ENCODE assay signal across 18 cellular contexts in genomic region chr4:38137080-38137479, GRCh38.
DNase-seq lines count a peak whose midpoint lies in the region; ATAC-seq, FAIRE-seq and TF ChIP-seq lines count a peak whose summit lies in the region.
"Had no signal": no experiment of that assay in that cellular context is flagged by ENCODE, and none has a peak within 500 bp of the region (broad histone marks: within the 10 kb centered on the region; RNA-seq: fewer than 3 reads in every experiment).

No MANE protein-coding gene starts in this region.

- no peaks in the 10 kb centered on the region for H3K9me1 ChIP-seq in endothelial cell of umbilical vein (replicated peaks; ENCODE audit: control insufficient read depth, extremely low read depth, insufficient read depth, low read length)

- H3K9me3 ChIP-seq in endothelial cell of umbilical vein (replicated peaks; ENCODE audit: control insufficient read depth, insufficient read depth, low read length) = no peaks in the 10 kb centered on the region
- H3K9me3 ChIP-seq: BLaER1 treated with 17β-estradiol and CSF1 and Interleukin-3, amounts not matched to agents 10 nM and 100 nM; HAP-1 had no signal

- no peak overlapping the region for H2AFZ ChIP-seq in endothelial cell of umbilical vein (ENCODE audit: low read depth, low read length)
- H2AFZ ChIP-seq: GM23248 had no signal

- CTCF ChIA-PET in RWPE1 (lab: Yijun Ruan, JAX) (no interaction called here), endothelial cell of umbilical vein (lab: Charles Lee) (interaction anchor here (0.6 to 1.0 kb wide), 2 partner anchors 18 to 43 kb away, joined by 3 read pairs; no protein-coding TSS in a partner anchor)

- TSS peak; percentile 64 for BruUV-seq in endothelial cell of umbilical vein (replicated peaks; lab: Mats Ljungman, UMichigan)

- no peak for DNase-seq in CD14-positive monocyte (ENCODE audit: low spot score)
- DNase-seq in RWPE1 (ENCODE audit: low spot score) = no peak
- no peak for DNase-seq in endothelial cell of umbilical vein (ENCODE audit: low read depth, low spot score)
- DNase-seq in nephron progenitor cell = no peak
- no peak for DNase-seq in T1000 (lab: John Stamatoyannopoulos, UW)
- no peak for DNase-seq in glutamatergic neuron
- DNase-seq: CD4-positive, CD25-positive, alpha-beta regulatory T cell; CD8-positive, alpha-beta memory T cell; COR-L47; DMS 273 treated with DMSO at 0.1 percent for 48 hours; GM23248 had no signal

- H3K4me2 ChIP-seq in endothelial cell of umbilical vein (ENCODE audit: insufficient read depth, low read length) = no peak overlapping the region
- H3K4me2 ChIP-seq: BLaER1 treated with 17β-estradiol and CSF1 and Interleukin-3, amounts not matched to agents 10 nM and 100 nM had no signal

- TF ChIP-seq POLR2A in endothelial cell of umbilical vein (IDR thresholded peaks at IDR 0.05; ENCODE audit: low read depth, low read length) = no peak

- no peaks in the 10 kb centered on the region for H4K20me1 ChIP-seq in endothelial cell of umbilical vein (replicated peaks; ENCODE audit: control insufficient read depth, extremely low read depth, insufficient read depth, low read length)
- H4K20me1 ChIP-seq: BLaER1 treated with 17β-estradiol and CSF1 and Interleukin-3, amounts not matched to agents 10 nM and 100 nM had no signal

- POLR2A ChIA-PET in RWPE1 (lab: Yijun Ruan, JAX; ENCODE audit: low non-redundant PET) = no interaction called here
- POLR2A ChIA-PET in endothelial cell of umbilical vein (lab: Charles Lee) = no interaction called here

- H3K4me3 Mint-ChIP-seq in CD14-positive monocyte (no peak overlapping the region), nephron progenitor cell (no peak overlapping the region), glutamatergic neuron (ENCODE audit: unreplicated experiment) (no peak overlapping the region)
- H3K4me3 Mint-ChIP-seq: B cell; CD4-positive, CD25-positive, alpha-beta regulatory T cell; CD8-positive, alpha-beta memory T cell had no signal

- intact Hi-C loops in CD14-positive monocyte (cut with micrococcal nuclease) = no loop called here
- intact Hi-C loops in endothelial cell of umbilical vein (cut with micrococcal nuclease) = no loop called here

- peaks cover 80 to 88% of the 10 kb centered on the region in 2 donors for H3K36me3 Mint-ChIP-seq in CD14-positive monocyte
- peaks cover 66% of the 10 kb centered on the region for H3K36me3 Mint-ChIP-seq in nephron progenitor cell (ENCODE audit: low read depth)
- peaks cover 9% of the 10 kb centered on the region for H3K36me3 Mint-ChIP-seq in glutamatergic neuron (ENCODE audit: unreplicated experiment)

- H3K79me2 ChIP-seq in endothelial cell of umbilical vein (ENCODE audit: control insufficient read depth, insufficient read depth, low read length) = no peaks in the 10 kb centered on the region

- no peaks in the 10 kb centered on the region for H3K27me3 ChIP-seq in endothelial cell of umbilical vein (ENCODE audit: control insufficient read depth in 2 of 2, insufficient read depth in 2 of 2, low read length in 2 of 2)
- H3K27me3 ChIP-seq: BLaER1 treated with 17β-estradiol and CSF1 and Interleukin-3, amounts not matched to agents 10 nM and 100 nM had no signal

- H3K9ac ChIP-seq in endothelial cell of umbilical vein (replicated peaks; ENCODE audit: extremely low read depth, insufficient read depth, low read length) = no peak overlapping the region
- H3K9ac ChIP-seq: BLaER1 treated with 17β-estradiol and CSF1 and Interleukin-3, amounts not matched to agents 10 nM and 100 nM; GM23248 had no signal

- peak overlapping the region in 5 of 7 donors; percentile 33 to 70 (median 52) for H3K27ac Mint-ChIP-seq in CD14-positive monocyte
- peak overlapping the region; percentile 79 for H3K27ac Mint-ChIP-seq in nephron progenitor cell
- no peak overlapping the region for H3K27ac Mint-ChIP-seq in glutamatergic neuron (ENCODE audit: unreplicated experiment)
- H3K27ac Mint-ChIP-seq: B cell; CD4-positive, CD25-positive, alpha-beta regulatory T cell; CD8-positive, alpha-beta memory T cell had no signal

- H3K4me3 ChIP-seq in endothelial cell of umbilical vein (replicated peaks in 1 of 3; ENCODE audit: insufficient read depth in 1 of 3, low read depth in 1 of 3, low read length in 3 of 3) = no peak overlapping the region
- H3K4me3 ChIP-seq: BLaER1 treated with 17β-estradiol and CSF1 and Interleukin-3, amounts not matched to agents 10 nM and 100 nM; GM23248; HAP-1 had no signal

- dilution Hi-C loops in endothelial cell of umbilical vein (cut with MboI; ENCODE audit: extremely low pct_ligation_motif_present, low sequenced_read_pairs) = no loop called here

- H3K9me3 Mint-ChIP-seq in CD14-positive monocyte = no peaks in the 10 kb centered on the region
- H3K9me3 Mint-ChIP-seq in nephron progenitor cell = no peaks in the 10 kb centered on the region
- peaks cover 5% of the 10 kb centered on the region for H3K9me3 Mint-ChIP-seq in glutamatergic neuron (ENCODE audit: unreplicated experiment)
- H3K9me3 Mint-ChIP-seq: CD4-positive, CD25-positive, alpha-beta regulatory T cell; CD8-positive, alpha-beta memory T cell had no signal

- FAIRE-seq in endothelial cell of umbilical vein (lab: Jason Lieb, UNC) = no peak
- FAIRE-seq: G401.6, GM12891, GM19239 had no signal

- no peak for ATAC-seq in GM21723 (IDR thresholded peaks at IDR 0.05; ENCODE audit: unreplicated experiment)

- TF ChIP-seq CTCF in CD14-positive monocyte (IDR thresholded peaks at IDR 0.05) (no peak), RWPE1 (conservative IDR thresholded peaks at IDR 0.05; ENCODE audit: low read depth) (no peak), endothelial cell of umbilical vein (IDR thresholded peaks at IDR 0.05; ENCODE audit: extremely low read depth in 1 of 2, insufficient read depth in 1 of 2, low read depth in 1 of 2, low read length in 2 of 2) (no peak), nephron progenitor cell (IDR thresholded peaks at IDR 0.05) (no peak), glutamatergic neuron (IDR thresholded peaks at IDR 0.05; ENCODE audit: partially characterized antibody, unreplicated experiment) (no peak)

- H3K27me3 Mint-ChIP-seq in CD14-positive monocyte (ENCODE audit: low read depth in 3 of 3) = peaks cover 0 to 2% (median 1%) of the 10 kb centered on the region in 3 donors
- peaks cover 4% of the 10 kb centered on the region for H3K27me3 Mint-ChIP-seq in nephron progenitor cell (ENCODE audit: low read depth, poor library complexity)
- peaks cover 2% of the 10 kb centered on the region for H3K27me3 Mint-ChIP-seq in glutamatergic neuron (ENCODE audit: unreplicated experiment)
- H3K27me3 Mint-ChIP-seq: B cell; CD4-positive, CD25-positive, alpha-beta regulatory T cell; CD8-positive, alpha-beta memory T cell had no signal

- H3K36me3 ChIP-seq in endothelial cell of umbilical vein (ENCODE audit: control insufficient read depth in 2 of 2, extremely low read depth in 1 of 2, insufficient read depth in 2 of 2, low read length in 2 of 2) = peaks cover 7% of the 10 kb centered on the region in 2 experiments

- H3K4me1 Mint-ChIP-seq in CD14-positive monocyte = no peaks in the 10 kb centered on the region
- peaks cover 37% of the 10 kb centered on the region for H3K4me1 Mint-ChIP-seq in nephron progenitor cell
- H3K4me1 Mint-ChIP-seq in glutamatergic neuron (ENCODE audit: low read depth, unreplicated experiment) = peaks cover 2% of the 10 kb centered on the region

- H3K4me1 ChIP-seq in endothelial cell of umbilical vein (ENCODE audit: control insufficient read depth, extremely low read depth, insufficient read depth, low read length) = peaks cover 5% of the 10 kb centered on the region
- H3K4me1 ChIP-seq: HAP-1 had no signal

- peak overlapping the region; percentile 11; the same call in 1 of the 2 replicates for H3K27ac ChIP-seq in RWPE1
- no peak overlapping the region for H3K27ac ChIP-seq in endothelial cell of umbilical vein (ENCODE audit: insufficient read depth, low read depth, low read length)
- H3K27ac ChIP-seq: BLaER1 treated with 17β-estradiol and CSF1 and Interleukin-3, amounts not matched to agents 10 nM and 100 nM; GM23248 had no signal

TF ChIP-seq in endothelial cell of umbilical vein, 7 proteins besides CTCF, POLR2A, EP300 and RAD21:
- no peak for TF ChIP-seq EZH2 (IDR thresholded peaks at IDR 0.05; ENCODE audit: borderline replicate concordance, low read depth, low read length, severe bottlenecking)
- no peak for TF ChIP-seq MYC (IDR thresholded peaks at IDR 0.05; ENCODE audit: low read depth, low read length)
TF ChIP-seq in endothelial cell of umbilical vein: peak in this region for 0.
